9 cellular contexts compared by ENCODE assay signal in the genomic region with DNA sequence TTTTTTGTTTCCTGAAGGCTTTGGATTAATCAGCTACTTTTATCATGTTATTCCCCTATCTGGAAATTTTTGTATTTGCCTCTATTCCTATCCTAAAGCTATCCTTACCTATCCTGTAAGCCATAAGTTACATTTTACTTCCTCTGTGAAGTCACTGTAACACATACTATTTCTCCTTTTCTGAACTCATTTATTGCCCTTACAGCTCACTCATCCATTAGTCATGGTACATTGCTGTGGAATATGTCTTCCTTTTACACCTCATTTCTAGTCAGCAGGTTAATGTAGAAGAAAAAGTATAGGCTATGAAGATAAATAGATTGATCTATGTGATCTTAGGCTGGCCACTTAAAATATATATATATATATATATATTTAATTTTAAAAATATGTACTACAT. TPM values are rescaled to one million over a fixed set of nuclear protein-coding genes. Genes with fewer than 3 reads are reported as not detected.
DNase-seq lines count a peak whose midpoint lies in the region; ATAC-seq and TF ChIP-seq lines count a peak whose summit lies in the region.
"Had no signal": no experiment of that assay in that cellular context is flagged by ENCODE, and none has a peak within 500 bp of the region (broad histone marks: within the 10 kb centered on the region; RNA-seq: fewer than 3 reads in every experiment).

No MANE protein-coding gene starts in this region.

- BruUV-seq in HCT116 (replicated peaks; lab: Mats Ljungman, UMichigan) (no TSS peak), Panc1 (replicated peaks; lab: Mats Ljungman, UMichigan) (no TSS peak)

- TF ChIP-seq CTCF in HCT116 (IDR thresholded peaks at IDR 0.05 in 2 of 3, conservative IDR thresholded peaks at IDR 0.05 in 1 of 3; ENCODE audit: borderline replicate concordance in 1 of 3, insufficient read depth in 1 of 3, low read depth in 2 of 3, low read length in 2 of 3) = no peak
- TF ChIP-seq CTCF in Panc1 (IDR thresholded peaks at IDR 0.05) = no peak
- no peak for TF ChIP-seq CTCF in esophagus muscularis mucosa (IDR thresholded peaks at IDR 0.05)
- TF ChIP-seq CTCF in progenitor cell of endocrine pancreas (IDR thresholded peaks at IDR 0.05; ENCODE audit: unreplicated experiment) = no peak
- TF ChIP-seq CTCF in lower lobe of right lung (IDR thresholded peaks at IDR 0.05) = no peak

- no peak overlapping the region for H2AFZ ChIP-seq in HCT116 (ENCODE audit: low read depth, low read length, poor library complexity, severe bottlenecking)

- H3K27ac ChIP-seq in HCT116 (ENCODE audit: low read depth, low read length) (no peak overlapping the region), Panc1 (ENCODE audit: low read length) (no peak overlapping the region), esophagus muscularis mucosa (replicated peaks in 1 of 4) (peak overlapping the region; percentile 70 to 79 (median 74)), lower lobe of right lung (no peak overlapping the region)

- peak overlapping the region; percentile 90 for H3K27ac Mint-ChIP-seq in stimulated activated naive B cell treated with anti-CD40 and anti-IgM and Interleukin-4, amounts not matched to agents 10 μg/mL and 1 μg/mL and 100 μg/mL, for 72 hours
- H3K27ac Mint-ChIP-seq in progenitor cell of endocrine pancreas = no peak overlapping the region

- no peak overlapping the region for H3K4me3 ChIP-seq in HCT116 (replicated peaks in 1 of 2; ENCODE audit: low read depth in 1 of 2, low read length in 2 of 2)
- no peak overlapping the region for H3K4me3 ChIP-seq in Panc1 (ENCODE audit: low read depth in 2 of 2, low read length in 2 of 2)
- no peak overlapping the region for H3K4me3 ChIP-seq in esophagus muscularis mucosa
- no peak overlapping the region for H3K4me3 ChIP-seq in lower lobe of right lung

- RAD21 ChIA-PET in HCT116 (lab: Charles Lee; ENCODE audit: low non-redundant PET in 1 of 2, low total read pairs in 2 of 2, uncharacterized antibody in 2 of 2, unreplicated experiment in 2 of 2) = no interaction called here

- no peak for TF ChIP-seq RAD21 in HCT116 (IDR thresholded peaks at IDR 0.05; ENCODE audit: low read depth)

- H3K79me2 ChIP-seq in HCT116 (ENCODE audit: insufficient read depth, low read length) = 0 out of 2 replicates have a peak, but pooled peaks cover 5% of the 10 kb centered on the region

- H3K9ac ChIP-seq in HCT116 (ENCODE audit: low read length) = no peak overlapping the region

- no peaks in the 10 kb centered on the region for H3K27me3 ChIP-seq in HCT116 (ENCODE audit: insufficient read depth, low read length)
- H3K27me3 ChIP-seq in Panc1 (ENCODE audit: control insufficient read depth, insufficient read depth, low read length) = no peaks in the 10 kb centered on the region
- no peaks in the 10 kb centered on the region for H3K27me3 ChIP-seq in esophagus muscularis mucosa
- no peaks in the 10 kb centered on the region for H3K27me3 ChIP-seq in lower lobe of right lung (ENCODE audit: low read depth)

- H3K4me1 Mint-ChIP-seq in stimulated activated naive B cell treated with anti-CD40 and anti-IgM and Interleukin-4, amounts not matched to agents 10 μg/mL and 1 μg/mL and 100 μg/mL, for 72 hours = peaks cover 38 to 53% of the 10 kb centered on the region in 2 donors
- H3K4me1 Mint-ChIP-seq in progenitor cell of endocrine pancreas (ENCODE audit: low read depth) = no peaks in the 10 kb centered on the region

- intact Hi-C loops in HCT116 (cut with micrococcal nuclease) (no loop called here), Panc1 (cut with micrococcal nuclease; ENCODE audit: unreplicated experiment) (no loop called here), esophagus muscularis mucosa (cut with DNase I) (no loop called here), lower lobe of right lung (cut with DNase I) (no loop called here)

- H4K20me1 ChIP-seq in HCT116 (ENCODE audit: insufficient read depth) = no peaks in the 10 kb centered on the region

- in situ Hi-C loops in Panc1 (cut with HindIII; ENCODE audit: low pct_unique_long_range_greater_than_20kb, low sequenced_read_pairs) = no loop called here

- H3K9me2 ChIP-seq in HCT116 (ENCODE audit: insufficient read depth) = no peaks in the 10 kb centered on the region

- DNase-seq in HCT116 (ENCODE audit: low read depth, low spot score) = peak; percentile 23
- peak; percentile 56 for DNase-seq in Panc1 (ENCODE audit: low read depth, low spot score)
- DNase-seq in esophagus muscularis mucosa (ENCODE audit: extremely low spot score) = no peak
- DNase-seq in stimulated activated naive B cell treated with anti-CD40 and anti-IgM and Interleukin-4, amounts not matched to agents 10 μg/mL and 1 μg/mL and 100 μg/mL, for 72 hours = no peak
- DNase-seq in progenitor cell of endocrine pancreas (ENCODE audit: low spot score, unreplicated experiment) = no peak
- DNase-seq in lower lobe of right lung = no peak
- DNase-seq: hypothalamus had no signal

- H3K36me3 ChIP-seq in HCT116 (ENCODE audit: control insufficient read depth in 1 of 2, insufficient read depth in 2 of 2, low read length in 2 of 2) (no peaks in the 10 kb centered on the region), Panc1 (ENCODE audit: control insufficient read depth, insufficient read depth, low read length) (peaks cover 14% of the 10 kb centered on the region), esophagus muscularis mucosa (peaks cover 13 to 25% (median 21%) of the 10 kb centered on the region in 4 donors), lower lobe of right lung (peaks cover 22% of the 10 kb centered on the region)

- no peak for TF ChIP-seq EP300 in esophagus muscularis mucosa (IDR thresholded peaks at IDR 0.05)

- peaks cover 0 to 1% of the 10 kb centered on the region in 2 donors for H3K9me3 Mint-ChIP-seq in stimulated activated naive B cell treated with anti-CD40 and anti-IgM and Interleukin-4, amounts not matched to agents 10 μg/mL and 1 μg/mL and 100 μg/mL, for 72 hours
- no peaks in the 10 kb centered on the region for H3K9me3 Mint-ChIP-seq in progenitor cell of endocrine pancreas (ENCODE audit: low read depth)

- peak overlapping the region; percentile 49 for H3K4me2 ChIP-seq in HCT116 (ENCODE audit: low read length)

- POLR2A ChIA-PET in HCT116 (lab: Charles Lee) (no interaction called here), Panc1 (lab: Charles Lee) (interaction anchor here (0.5 to 0.6 kb wide), 3 partner anchors 10 to 103 kb away, joined by 3 to 4 read pairs (median 3); no protein-coding TSS in a partner anchor)

- peaks cover 32 to 42% of the 10 kb centered on the region in 2 donors for H3K36me3 Mint-ChIP-seq in stimulated activated naive B cell treated with anti-CD40 and anti-IgM and Interleukin-4, amounts not matched to agents 10 μg/mL and 1 μg/mL and 100 μg/mL, for 72 hours
- peaks cover 16% of the 10 kb centered on the region for H3K36me3 Mint-ChIP-seq in progenitor cell of endocrine pancreas (ENCODE audit: insufficient read depth)
- H3K36me3 Mint-ChIP-seq: activated naive CD8-positive, alpha-beta T cell had no signal

- 0 out of 2 replicates have a peak, but pooled peaks have one; percentile 42 for ATAC-seq in HCT116
- peak; percentile 39; the same call in 1 of the 2 replicates for ATAC-seq in Panc1
- peak; percentile 15 to 31 for ATAC-seq in stimulated activated naive B cell treated with anti-CD40 and anti-IgM and Interleukin-4, amounts not matched to agents 10 μg/mL and 1 μg/mL and 100 μg/mL, for 72 hours (replicated peaks)
- ATAC-seq in HG02763 (IDR thresholded peaks at IDR 0.05; ENCODE audit: unreplicated experiment) = no peak
- ATAC-seq in lower lobe of right lung = no peak

- H3K4me1 ChIP-seq in HCT116 (ENCODE audit: control insufficient read depth in 1 of 2, insufficient read depth in 2 of 2, low read length in 2 of 2) = peaks cover 6 to 31% of the 10 kb centered on the region in 2 experiments; a peak in 3 of 4 replicates
- peaks cover 33% of the 10 kb centered on the region for H3K4me1 ChIP-seq in Panc1 (ENCODE audit: control insufficient read depth, insufficient read depth, low read length)
- peaks cover 44 to 67% (median 65%) of the 10 kb centered on the region in 4 donors for H3K4me1 ChIP-seq in esophagus muscularis mucosa
- H3K4me1 ChIP-seq in lower lobe of right lung = peaks cover 59% of the 10 kb centered on the region

- H3K9me3 ChIP-seq in HCT116 (ENCODE audit: control insufficient read depth in 1 of 2, insufficient read depth in 1 of 2, low read depth in 1 of 2, low read length in 2 of 2) (no peaks in the 10 kb centered on the region), Panc1 (ENCODE audit: control insufficient read depth, insufficient read depth, low read depth, low read length) (no peaks in the 10 kb centered on the region), esophagus muscularis mucosa (no peaks in the 10 kb centered on the region), lower lobe of right lung (no peaks in the 10 kb centered on the region)

- peak overlapping the region in 1 of 2 donors; percentile 19 for H3K4me3 Mint-ChIP-seq in stimulated activated naive B cell treated with anti-CD40 and anti-IgM and Interleukin-4, amounts not matched to agents 10 μg/mL and 1 μg/mL and 100 μg/mL, for 72 hours
- H3K4me3 Mint-ChIP-seq in progenitor cell of endocrine pancreas (ENCODE audit: low read depth) = no peak overlapping the region
- H3K4me3 Mint-ChIP-seq: activated naive CD8-positive, alpha-beta T cell had no signal

- no peaks in the 10 kb centered on the region for H3K27me3 Mint-ChIP-seq in stimulated activated naive B cell treated with anti-CD40 and anti-IgM and Interleukin-4, amounts not matched to agents 10 μg/mL and 1 μg/mL and 100 μg/mL, for 72 hours
- H3K27me3 Mint-ChIP-seq in progenitor cell of endocrine pancreas = no peaks in the 10 kb centered on the region
- H3K27me3 Mint-ChIP-seq: activated naive CD8-positive, alpha-beta T cell had no signal

- CTCF ChIA-PET in HCT116 (lab: Charles Lee) (no interaction called here), Panc1 (lab: Charles Lee) (no interaction called here)

- TF ChIP-seq POLR2A in HCT116 (IDR thresholded peaks at IDR 0.05; ENCODE audit: borderline replicate concordance, extremely low read depth, insufficient read depth, insufficient read length) = no peak
- TF ChIP-seq POLR2A in esophagus muscularis mucosa (IDR thresholded peaks at IDR 0.05; ENCODE audit: low read depth) = no peak

TF ChIP-seq in HCT116, 20 proteins besides CTCF, POLR2A, EP300 and RAD21 (continues in another document):
- TF ChIP-seq SP1 (IDR thresholded peaks at IDR 0.05; ENCODE audit: low read depth) (peak; percentile 40), CBX3 (IDR thresholded peaks at IDR 0.05; ENCODE audit: low read depth) (0 out of 2 replicates have a peak, but pooled peaks have one; percentile 45), EZH2 (IDR thresholded peaks at IDR 0.05) (no peak), FOSL1 (IDR thresholded peaks at IDR 0.05; ENCODE audit: low read depth) (peak; percentile 75), CEBPB (IDR thresholded peaks at IDR 0.05; ENCODE audit: low read depth) (no peak)

RNA-seq across cellular contexts. Expression of a gene that starts 28.0 kb away (rescaled TPM):
- total RNA-seq in HCT116 (2021; ENCODE audit: unreplicated experiment) (20.6 TPM), Panc1 (2021; ENCODE audit: unreplicated experiment) (96.0 TPM), esophagus muscularis mucosa (10 to 100 TPM; 37.8 to 54.9 (median 46.5) TPM), progenitor cell of endocrine pancreas (18.9 and 19.1 TPM in 2 replicates), lower lobe of right lung (50.1 TPM)
- 7.3 and 7.8 TPM in 2 replicates for polyA plus RNA-seq in HCT116 (2012)
- polyA plus RNA-seq in Panc1 (2012; ENCODE audit: insufficient read length) = 88.3 TPM

Comparison
In these comparisons a context has a peak if more than half of its experiments do, and no peak if none do; other contexts are left out.
1. ATAC-seq: peak in HCT116 (single experiment), Panc1 (single experiment) and stimulated activated naive B cell treated with anti-CD40 and anti-IgM and Interleukin-4, amounts not matched to agents 10 μg/mL and 1 μg/mL and 100 μg/mL, for 72 hours (2 of 2); none in HG02763 (single experiment) and lower lobe of right lung (0 of 2).
2. DNase-seq: peak in HCT116 (single experiment) and Panc1 (single experiment); none in esophagus muscularis mucosa (single experiment), stimulated activated naive B cell treated with anti-CD40 and anti-IgM and Interleukin-4, amounts not matched to agents 10 μg/mL and 1 μg/mL and 100 μg/mL, for 72 hours (single experiment), progenitor cell of endocrine pancreas (single experiment) and lower lobe of right lung (single experiment).
3. H3K27ac ChIP-seq: peak in esophagus muscularis mucosa (4 of 4); none in HCT116 (single experiment), Panc1 (single experiment) and lower lobe of right lung (single experiment).